In genomic region chr6:143579703-143580102, GRCh38 we compare ENCODE assay signal across 14 cellular contexts.
DNase-seq lines count a peak whose midpoint lies in the region; ATAC-seq, FAIRE-seq and TF ChIP-seq lines count a peak whose summit lies in the region.
"Had no signal": no experiment of that assay in that cellular context is flagged by ENCODE, and none has a peak within 500 bp of the region (broad histone marks: within the 10 kb centered on the region; RNA-seq: fewer than 3 reads in every experiment).

No MANE protein-coding gene starts in this region.

- BruUV-seq in endothelial cell of umbilical vein (replicated peaks; lab: Mats Ljungman, UMichigan): no TSS peak

- no peaks in the 10 kb centered on the region for H3K9me1 ChIP-seq in endothelial cell of umbilical vein (replicated peaks; ENCODE audit: control insufficient read depth, extremely low read depth, insufficient read depth, low read length)

- no peak overlapping the region for H3K27ac Mint-ChIP-seq in T-cell
- H3K27ac Mint-ChIP-seq: activated CD4-positive, alpha-beta T cell treated with anti-CD3 and anti-CD28 coated beads for 36 hours had no signal

- no peaks in the 10 kb centered on the region for H3K9me3 Mint-ChIP-seq in T-cell

- no peaks in the 10 kb centered on the region for H3K9me3 ChIP-seq in endothelial cell of umbilical vein (replicated peaks; ENCODE audit: control insufficient read depth, insufficient read depth, low read length)
- H3K9me3 ChIP-seq: A549, colonic mucosa had no signal

- peak overlapping the region; percentile 36 for H2AFZ ChIP-seq in endothelial cell of umbilical vein (ENCODE audit: low read depth, low read length)

- H3K9ac ChIP-seq in endothelial cell of umbilical vein (replicated peaks; ENCODE audit: extremely low read depth, insufficient read depth, low read length): no peak overlapping the region

- H3K79me2 ChIP-seq in endothelial cell of umbilical vein (ENCODE audit: control insufficient read depth, insufficient read depth, low read length): no peaks in the 10 kb centered on the region

- H3K4me3 ChIP-seq in endothelial cell of umbilical vein (replicated peaks in 1 of 3; ENCODE audit: insufficient read depth in 1 of 3, low read depth in 1 of 3, low read length in 3 of 3) (no peak overlapping the region), lower leg skin (ENCODE audit: low read depth, poor library complexity, severe bottlenecking) (no peak overlapping the region)
- H3K4me3 ChIP-seq: A549, colonic mucosa, K562 had no signal

- DNase-seq in NCI-H226 (peak; percentile 83), endothelial cell of umbilical vein (ENCODE audit: low read depth, low spot score) (peak; percentile 80), lower leg skin (ENCODE audit: low spot score in 2 of 2) (peak; percentile 55 to 90), DMS53 (lab: John Stamatoyannopoulos, UW) (no peak), NCI-H526 treated with DMSO at 0.1 percent for 48 hours (lab: John Stamatoyannopoulos, UW) (no peak), T-cell (no peak)
- DNase-seq: activated CD4-positive, alpha-beta T cell treated with anti-CD3 and anti-CD28 coated beads for 36 hours; activated effector memory CD4-positive, alpha-beta T cell treated with anti-CD3 and anti-CD28 coated beads, Interleukin-2, amount 50 U/mL, for 16 hours; colonic mucosa; hippocampal formation had no signal

- peaks cover 6 to 38% (median 11%) of the 10 kb centered on the region in 3 donors for H3K4me1 Mint-ChIP-seq in T-cell

- H3K27ac ChIP-seq in endothelial cell of umbilical vein (ENCODE audit: insufficient read depth, low read depth, low read length): no peak overlapping the region
- H3K27ac ChIP-seq: A549, colonic mucosa had no signal

- TF ChIP-seq CTCF in endothelial cell of umbilical vein (IDR thresholded peaks at IDR 0.05; ENCODE audit: extremely low read depth in 1 of 2, insufficient read depth in 1 of 2, low read depth in 1 of 2, low read length in 2 of 2): no peak
- TF ChIP-seq CTCF in lower leg skin (IDR thresholded peaks at IDR 0.05): no peak

- FAIRE-seq in A204.1 (lab: Jason Lieb, UNC) (peak; percentile 37), endothelial cell of umbilical vein (lab: Jason Lieb, UNC) (peak; percentile 95)
- FAIRE-seq: A549, K562 had no signal

- no peaks in the 10 kb centered on the region for H3K27me3 ChIP-seq in endothelial cell of umbilical vein (ENCODE audit: control insufficient read depth in 2 of 2, insufficient read depth in 2 of 2, low read length in 2 of 2)
- H3K27me3 ChIP-seq: colonic mucosa had no signal

- no peaks in the 10 kb centered on the region for H3K36me3 ChIP-seq in endothelial cell of umbilical vein (ENCODE audit: control insufficient read depth in 2 of 2, extremely low read depth in 1 of 2, insufficient read depth in 2 of 2, low read length in 2 of 2)
- H3K36me3 ChIP-seq: colonic mucosa had no signal

- 35 to 46% methylated on average over 8 of the region's 8 CpGs for WGBS in lower leg skin, 2 donors

- intact Hi-C loops in endothelial cell of umbilical vein (cut with micrococcal nuclease) (loop anchor here (1.0 to 5.0 kb wide), 5 partner anchors 99 to 243 kb away; no protein-coding TSS in a partner anchor), lower leg skin (cut with DNase I; ENCODE audit: low total_unique reads) (loop anchor here (5.0 kb wide), 1 partner anchor 433 kb away; no protein-coding TSS in a partner anchor)

- H3K36me3 Mint-ChIP-seq in T-cell: peaks cover 16% of the 10 kb centered on the region

- CTCF ChIA-PET in endothelial cell of umbilical vein (lab: Charles Lee): interaction anchor here (0.7 to 5.9 kb wide), 7 partner anchors 11 to 433 kb away, joined by 3 to 264 read pairs (median 3); partner anchors contain the start of gene LTV1
- CTCF ChIA-PET in T-cell (lab: Charles Lee): interaction anchor here (0.7 kb wide), 2 partner anchors 361 to 624 kb away, joined by 3 read pairs; no protein-coding TSS in a partner anchor

- no peak for ATAC-seq in GM21526 (IDR thresholded peaks at IDR 0.05; ENCODE audit: low FRiP score, unreplicated experiment)
- no peak for ATAC-seq in T-cell (replicated peaks in 1 of 4)
- ATAC-seq: A549; activated CD4-positive, alpha-beta T cell treated with anti-CD3 and anti-CD28 coated beads for 36 hours; K562 had no signal

- no peak for TF ChIP-seq POLR2A in endothelial cell of umbilical vein (IDR thresholded peaks at IDR 0.05; ENCODE audit: low read depth, low read length)
- no peak for TF ChIP-seq POLR2A in lower leg skin (IDR thresholded peaks at IDR 0.05)

- H3K4me3 Mint-ChIP-seq in T-cell: no peak overlapping the region
- H3K4me3 Mint-ChIP-seq: activated CD4-positive, alpha-beta T cell treated with anti-CD3 and anti-CD28 coated beads for 36 hours had no signal

- peaks cover 12% of the 10 kb centered on the region for H3K4me1 ChIP-seq in endothelial cell of umbilical vein (ENCODE audit: control insufficient read depth, extremely low read depth, insufficient read depth, low read length)
- H3K4me1 ChIP-seq: A549, colonic mucosa had no signal

- POLR2A ChIA-PET in endothelial cell of umbilical vein (lab: Charles Lee): interaction anchor here (0.6 to 0.9 kb wide), 2 partner anchors 110 to 120 kb away, joined by 3 read pairs; no protein-coding TSS in a partner anchor
- POLR2A ChIA-PET in T-cell (lab: Charles Lee): no interaction called here

- H3K27me3 Mint-ChIP-seq in T-cell: no peaks in the 10 kb centered on the region
- H3K27me3 Mint-ChIP-seq: activated CD4-positive, alpha-beta T cell treated with anti-CD3 and anti-CD28 coated beads for 36 hours had no signal

- dilution Hi-C loops in endothelial cell of umbilical vein (cut with MboI; ENCODE audit: extremely low pct_ligation_motif_present, low sequenced_read_pairs): no loop called here

- peak overlapping the region; percentile 44 for H3K4me2 ChIP-seq in endothelial cell of umbilical vein (ENCODE audit: insufficient read depth, low read length)
- H3K4me2 ChIP-seq: A549 had no signal

- H4K20me1 ChIP-seq in endothelial cell of umbilical vein (replicated peaks; ENCODE audit: control insufficient read depth, extremely low read depth, insufficient read depth, low read length): no peaks in the 10 kb centered on the region

TF ChIP-seq in endothelial cell of umbilical vein, 7 proteins besides CTCF, POLR2A, EP300 and RAD21:
- peak; percentile 77 for TF ChIP-seq POLR2AphosphoS5 (IDR thresholded peaks at IDR 0.05; ENCODE audit: insufficient read depth, low read depth, low read length)
- peak; percentile 67 for TF ChIP-seq FOS (IDR thresholded peaks at IDR 0.05; ENCODE audit: borderline replicate concordance, insufficient read depth, low read length)
- TF ChIP-seq MYC (IDR thresholded peaks at IDR 0.05; ENCODE audit: low read depth, low read length): no peak
- TF ChIP-seq, protein P1, sequence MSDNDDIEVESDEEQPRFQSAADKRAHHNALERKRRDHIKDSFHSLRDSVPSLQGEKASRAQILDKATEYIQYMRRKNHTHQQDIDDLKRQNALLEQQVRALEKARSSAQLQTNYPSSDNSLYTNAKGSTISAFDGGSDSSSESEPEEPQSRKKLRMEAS (IDR thresholded peaks at IDR 0.05; ENCODE audit: insufficient read depth, insufficient read length): no peak
- TF ChIP-seq GATA2 (IDR thresholded peaks at IDR 0.05; ENCODE audit: insufficient read depth, insufficient read length, low read depth, low read length): peak; percentile 97
- peak; percentile 53 for TF ChIP-seq JUN (IDR thresholded peaks at IDR 0.05; ENCODE audit: borderline replicate concordance, insufficient read depth, insufficient read length, low read depth)
TF ChIP-seq in endothelial cell of umbilical vein: peak in this region for 4.

Comparison
In these comparisons a context has a peak if more than half of its experiments do, and no peak if none do; other contexts are left out.
1. DNase-seq: peak in NCI-H226 (single experiment), endothelial cell of umbilical vein (single experiment) and lower leg skin (2 of 2); none in DMS53 (single experiment), NCI-H526 treated with DMSO at 0.1 percent for 48 hours (single experiment) and T-cell (0 of 34).